In the genomic region with DNA sequence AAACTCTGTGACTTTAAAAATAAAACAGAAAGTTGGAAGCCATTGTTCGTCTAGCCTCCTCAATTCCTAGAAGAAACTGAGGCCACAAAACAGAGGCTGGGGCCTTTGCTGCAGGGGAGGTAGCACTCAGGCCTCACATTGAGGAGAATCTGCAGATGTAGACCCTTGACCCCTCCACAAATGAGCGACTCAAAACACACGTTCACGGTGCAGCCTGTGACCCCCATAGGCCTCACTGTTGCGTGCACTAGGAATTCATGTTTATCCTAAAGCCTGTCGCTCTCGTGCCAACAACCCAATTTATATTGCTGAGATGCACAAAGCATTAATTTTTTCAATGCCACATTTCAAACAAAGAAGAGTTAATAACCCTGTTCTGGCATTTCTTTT, we compare ENCODE assay signal across 19 cellular contexts. TPM values are rescaled to one million over a fixed set of nuclear protein-coding genes. Genes with fewer than 3 reads are reported as not detected.
A peak's percentile ranks its signal among the peaks of the same experiment; 100 is the strongest.
DNase-seq lines count a peak whose midpoint lies in the region; ATAC-seq and TF ChIP-seq lines count a peak whose summit lies in the region.
"Had no signal": no experiment of that assay in that cellular context is flagged by ENCODE, and none has a peak within 500 bp of the region (broad histone marks: within the 10 kb centered on the region; RNA-seq: fewer than 3 reads in every experiment).

No MANE protein-coding gene starts in this region.

- H3K4me1 ChIP-seq in left ventricle myocardium inferior (peaks cover 52% of the 10 kb centered on the region), mesenchymal stem cell (ENCODE audit: control insufficient read depth, insufficient read depth, low read depth, low read length) (peaks cover 36% of the 10 kb centered on the region), upper lobe of right lung (peaks cover 23% of the 10 kb centered on the region), ascending aorta (peaks cover 0 to 3% of the 10 kb centered on the region in 2 donors)
- H3K4me1 ChIP-seq: HAP-1 had no signal

- H4K91ac ChIP-seq in mesenchymal stem cell (ENCODE audit: low read length), result peak overlapping the region; percentile 64

- no peak for DNase-seq in left ventricle myocardium inferior
- DNase-seq in left cardiac atrium, result no peak
- DNase-seq in coronary artery (ENCODE audit: low spot score), result no peak
- DNase-seq in mesenchymal stem cell, result peak; percentile 89
- DNase-seq in upper lobe of right lung, result no peak
- no peak for DNase-seq in ascending aorta (ENCODE audit: low spot score in 2 of 2)
- no peak for DNase-seq in SW 1271 (lab: John Stamatoyannopoulos, UW)
- no peak for DNase-seq in glomerular visceral epithelial cell (ENCODE audit: extremely low spot score)
- DNase-seq: activated CD8-positive, alpha-beta memory T cell treated with anti-CD3 and anti-CD28 coated beads for 24 hours; activated naive CD8-positive, alpha-beta T cell treated with anti-CD3 and anti-CD28 coated beads for 36 hours; esophagus squamous epithelium; GF-D8; head of caudate nucleus; MM.1S; NCI-H1436 treated with DMSO at 0.1 percent for 48 hours; SJCRH30; stimulated activated CD4-positive, alpha-beta T cell treated with anti-CD3 and anti-CD28 coated beads, Interleukin-4, amount 100 ng/mL, for 1 hour; stimulated activated naive CD8-positive, alpha-beta T cell treated with anti-CD3 and anti-CD28 coated beads, Interleukin-15, amount 100 ng/mL, for 72 hours had no signal

- H3K18ac ChIP-seq in mesenchymal stem cell (ENCODE audit: low read depth in 1 of 2, low read length in 2 of 2), result peak overlapping the region; percentile 41 to 78

- H3K9ac ChIP-seq in mesenchymal stem cell (ENCODE audit: low read length), result no peak overlapping the region

- H2BK5ac ChIP-seq in mesenchymal stem cell (ENCODE audit: low read depth, low read length, poor library complexity, severe bottlenecking), result no peak overlapping the region

- WGBS in mesenchymal stem cell, result 2% methylated on average over 7 of the region's 7 CpGs

- H3K36me3 ChIP-seq in left ventricle myocardium inferior, result no peaks in the 10 kb centered on the region
- peaks cover 0 to 2% of the 10 kb centered on the region in 2 experiments for H3K36me3 ChIP-seq in mesenchymal stem cell (ENCODE audit: control insufficient read depth in 1 of 2, insufficient read depth in 2 of 2, low read depth in 1 of 2, low read length in 2 of 2)
- H3K36me3 ChIP-seq in upper lobe of right lung, result no peaks in the 10 kb centered on the region
- no peaks in the 10 kb centered on the region for H3K36me3 ChIP-seq in ascending aorta
- H3K36me3 ChIP-seq: esophagus squamous epithelium, HAP-1, SJCRH30 had no signal

- peak overlapping the region; percentile 3 to 59 for H2BK12ac ChIP-seq in mesenchymal stem cell (ENCODE audit: low read length in 2 of 2)

- no peak overlapping the region for H3K4ac ChIP-seq in mesenchymal stem cell (ENCODE audit: low read depth in 1 of 2, low read length in 2 of 2)

- no peak overlapping the region for H2BK120ac ChIP-seq in mesenchymal stem cell (ENCODE audit: low read depth, low read length)

- intact Hi-C loops in left ventricle myocardium inferior (cut with micrococcal nuclease), result loop anchor here (10.0 kb wide), 1 partner anchor 116 kb away; no protein-coding TSS in a partner anchor
- intact Hi-C loops in left cardiac atrium (cut with DNase I), result no loop called here
- intact Hi-C loops in upper lobe of right lung (cut with DNase I), result loop anchor here (10.0 kb wide), 1 partner anchor 116 kb away; no protein-coding TSS in a partner anchor
- intact Hi-C loops in ascending aorta (cut with DNase I), result loop anchor here (10.0 kb wide), 2 partner anchors 234 to 246 kb away; a partner anchor contains a TSS

- peak overlapping the region; percentile 7 for H3K4me2 ChIP-seq in mesenchymal stem cell (ENCODE audit: low read length, poor library complexity, severe bottlenecking)

- H3K27me3 ChIP-seq in left ventricle myocardium inferior (ENCODE audit: low read depth) (no peaks in the 10 kb centered on the region), mesenchymal stem cell (ENCODE audit: control insufficient read depth in 1 of 2, insufficient read depth in 1 of 2, low read length in 2 of 2) (peaks cover 0 to 3% of the 10 kb centered on the region in 2 experiments), upper lobe of right lung (no peaks in the 10 kb centered on the region), ascending aorta (no peaks in the 10 kb centered on the region)
- H3K27me3 ChIP-seq: esophagus squamous epithelium, SJCRH30 had no signal

- no peak for TF ChIP-seq CTCF in left ventricle myocardium inferior (IDR thresholded peaks at IDR 0.05; ENCODE audit: borderline replicate concordance)
- TF ChIP-seq CTCF in coronary artery (IDR thresholded peaks at IDR 0.05), result no peak
- TF ChIP-seq CTCF in upper lobe of right lung (IDR thresholded peaks at IDR 0.05), result no peak
- no peak for TF ChIP-seq CTCF in ascending aorta (IDR thresholded peaks at IDR 0.05)

- H3K27ac ChIP-seq in left ventricle myocardium inferior (replicated peaks), result peak overlapping the region; percentile 61
- H3K27ac ChIP-seq in coronary artery, result peak overlapping the region in 1 of 2 donors; percentile 48
- peak overlapping the region; percentile 63 for H3K27ac ChIP-seq in mesenchymal stem cell (ENCODE audit: low read length, poor library complexity, severe bottlenecking)
- H3K27ac ChIP-seq in upper lobe of right lung, result peak overlapping the region; percentile 34
- no peak overlapping the region for H3K27ac ChIP-seq in ascending aorta
- H3K27ac ChIP-seq: SJCRH30 had no signal

- H3K9me3 ChIP-seq in left ventricle myocardium inferior (replicated peaks) (no peaks in the 10 kb centered on the region), mesenchymal stem cell (ENCODE audit: control insufficient read depth, low read length) (no peaks in the 10 kb centered on the region), upper lobe of right lung (no peaks in the 10 kb centered on the region), ascending aorta (no peaks in the 10 kb centered on the region)
- H3K9me3 ChIP-seq: esophagus squamous epithelium, HAP-1, SJCRH30 had no signal

- H2AK5ac ChIP-seq in mesenchymal stem cell (ENCODE audit: low read length, severe bottlenecking), result no peak overlapping the region

- no peak overlapping the region for H3K23ac ChIP-seq in mesenchymal stem cell (ENCODE audit: low read length in 2 of 2)

- no peak overlapping the region for H2AFZ ChIP-seq in mesenchymal stem cell (ENCODE audit: low read depth, low read length)

- H3K14ac ChIP-seq in mesenchymal stem cell (ENCODE audit: low read length in 2 of 2), result no peak overlapping the region

- peak overlapping the region; percentile 32 for H3K4me3 ChIP-seq in left ventricle myocardium inferior
- H3K4me3 ChIP-seq in coronary artery, result peak overlapping the region; percentile 18
- H3K4me3 ChIP-seq in mesenchymal stem cell (ENCODE audit: insufficient read depth in 1 of 2, low read depth in 1 of 2, low read length in 2 of 2), result no peak overlapping the region
- no peak overlapping the region for H3K4me3 ChIP-seq in upper lobe of right lung
- no peak overlapping the region for H3K4me3 ChIP-seq in ascending aorta
- H3K4me3 ChIP-seq: HAP-1, SJCRH30 had no signal

- H2BK15ac ChIP-seq in mesenchymal stem cell (ENCODE audit: low read depth, poor library complexity, severe bottlenecking), result no peak overlapping the region

- peaks cover 39% of the 10 kb centered on the region for H3K79me1 ChIP-seq in mesenchymal stem cell (replicated peaks; ENCODE audit: low read length, poor library complexity, severe bottlenecking)

- no peak overlapping the region for H4K8ac ChIP-seq in mesenchymal stem cell (ENCODE audit: low read length)

- ATAC-seq in left cardiac atrium, result no peak
- no peak for ATAC-seq in upper lobe of right lung
- ATAC-seq: stimulated activated naive CD8-positive, alpha-beta T cell treated with anti-CD3 and anti-CD28 coated beads, Interleukin-15, amount 100 ng/mL, for 72 hours had no signal

RNA-seq across cellular contexts. Expression of a gene that starts 5.6 kb away (rescaled TPM):
- 4.1 TPM for total RNA-seq in left ventricle myocardium inferior
- 1 to 10 TPM; 4.2 to 4.3 TPM for total RNA-seq in left cardiac atrium
- polyA plus RNA-seq in mesenchymal stem cell (2013, experiment 1 of 2), result 48.1 TPM
- polyA plus RNA-seq in mesenchymal stem cell (2013, experiment 2 of 2), result 46.7 TPM
- 14.7 TPM for total RNA-seq in upper lobe of right lung
- not detected for total RNA-seq in ascending aorta
- total RNA-seq: activated naive CD8-positive, alpha-beta T cell treated with anti-CD3 and anti-CD28 coated beads for 36 hours had no signal

Comparison
In these comparisons a context has a peak if more than half of its experiments do, and no peak if none do; other contexts are left out.
1. intact Hi-C loops: an anchor here in left ventricle myocardium inferior (10.0 kb wide), upper lobe of right lung (10.0 kb wide) and ascending aorta (10.0 kb wide); none called in left cardiac atrium.
2. H3K27ac ChIP-seq: peak in left ventricle myocardium inferior (single experiment), mesenchymal stem cell (single experiment) and upper lobe of right lung (single experiment); none in ascending aorta (0 of 2).
3. H3K4me3 ChIP-seq: peak in left ventricle myocardium inferior (single experiment) and coronary artery (single experiment); none in mesenchymal stem cell (0 of 2), upper lobe of right lung (single experiment) and ascending aorta (0 of 2).